8 cellular contexts compared by ENCODE assay signal in genomic region chr1:151346769-151347522, GRCh38. TPM values are rescaled to one million over a fixed set of nuclear protein-coding genes. Genes with fewer than 3 reads are reported as not detected.
A peak's percentile ranks its signal among the peaks of the same experiment; 100 is the strongest.
DNase-seq lines count a peak whose midpoint lies in the region; ATAC-seq, FAIRE-seq and TF ChIP-seq lines count a peak whose summit lies in the region.

Gene RFX5 (minus strand): TSS chr1:151347252. CDS start chr1:151346320, 932 bp downstream.

- peaks cover 10% of the 10 kb centered on the region for H3K9me3 ChIP-seq in OCI-LY7 (ENCODE audit: low read length)
- H3K9me3 ChIP-seq in endothelial cell of umbilical vein (replicated peaks; ENCODE audit: control insufficient read depth, insufficient read depth, low read length) = no peaks in the 10 kb centered on the region

- BruUV-seq in OCI-LY7 (replicated peaks; lab: Mats Ljungman, UMichigan) (no TSS peak), endothelial cell of umbilical vein (replicated peaks; lab: Mats Ljungman, UMichigan) (TSS peak; percentile 82)

- CTCF ChIA-PET in OCI-LY7 (lab: Charles Lee; ENCODE audit: unreplicated experiment) (interaction anchor here (0.7 kb wide), 1 partner anchor 19 kb away, joined by 4 read pairs; the partner anchor contains the start of gene PI4KB), endothelial cell of umbilical vein (lab: Charles Lee) (interaction anchor here (1.0 kb wide), 2 partner anchors 46 to 65 kb away, joined by 3 to 4 read pairs; no protein-coding TSS in a partner anchor)

- H3K9me1 ChIP-seq in endothelial cell of umbilical vein (replicated peaks; ENCODE audit: control insufficient read depth, extremely low read depth, insufficient read depth, low read length) = no peaks in the 10 kb centered on the region

- H2AFZ ChIP-seq in OCI-LY7 (ENCODE audit: low read length) (peak within 1 kb of the TSS; percentile 92), endothelial cell of umbilical vein (ENCODE audit: low read depth, low read length) (peak within 1 kb of the TSS; percentile 98)

- DNase-seq in D721Med (ENCODE audit: insufficient read length, low spot score) (peak; percentile 79), HuH-7.5 (ENCODE audit: low spot score) (peak; percentile 85), OCI-LY7 (ENCODE audit: low spot score) (peak; percentile 99), activated T-cell treated with anti-CD3 and anti-CD28 coated beads for 1 hour (ENCODE audit: low read depth) (peak; percentile 81), endothelial cell of umbilical vein (ENCODE audit: low read depth, low spot score) (peak; percentile 99), midbrain (lab: John Stamatoyannopoulos, UW) (peak; percentile 96)
- peak; percentile 85 for DNase-seq in stimulated activated CD8-positive, alpha-beta memory T cell treated with anti-CD3 and anti-CD28 coated beads, Interleukin-2, amount 100 ng/mL, for 1 hour (ENCODE audit: low read depth in 2 of 2)

- H3K4me2 ChIP-seq in OCI-LY7 (ENCODE audit: low read length) (peak within 1 kb of the TSS; percentile 90), endothelial cell of umbilical vein (ENCODE audit: insufficient read depth, low read length) (peak within 1 kb of the TSS; percentile 83)

- peak; percentile 86 for ATAC-seq in GM21526 (IDR thresholded peaks at IDR 0.05; ENCODE audit: low FRiP score, unreplicated experiment)

- H3K27ac ChIP-seq in OCI-LY7 (ENCODE audit: low read depth, low read length, poor library complexity, severe bottlenecking) (peak within 1 kb of the TSS; percentile 90), endothelial cell of umbilical vein (ENCODE audit: insufficient read depth, low read depth, low read length) (peak within 1 kb of the TSS; percentile 71)

- H3K36me3 ChIP-seq in OCI-LY7 (ENCODE audit: insufficient read depth, low read length) (peaks cover 44% of the 10 kb centered on the region), endothelial cell of umbilical vein (ENCODE audit: control insufficient read depth in 2 of 2, extremely low read depth in 1 of 2, insufficient read depth in 2 of 2, low read length in 2 of 2) (peaks cover 3 to 16% of the 10 kb centered on the region in 2 experiments)

- H4K20me1 ChIP-seq in OCI-LY7 (ENCODE audit: insufficient read depth, low read length) (no peaks in the 10 kb centered on the region), endothelial cell of umbilical vein (replicated peaks; ENCODE audit: control insufficient read depth, extremely low read depth, insufficient read depth, low read length) (no peaks in the 10 kb centered on the region)

- H3K9me2 ChIP-seq in OCI-LY7 (ENCODE audit: insufficient read depth, low read length) = no peaks in the 10 kb centered on the region

- TF ChIP-seq CTCF in D721Med (IDR thresholded peaks at IDR 0.05; ENCODE audit: insufficient read depth, missing control alignments) (no peak), OCI-LY7 (conservative IDR thresholded peaks at IDR 0.05; ENCODE audit: low read length) (no peak), endothelial cell of umbilical vein (IDR thresholded peaks at IDR 0.05; ENCODE audit: extremely low read depth in 1 of 2, insufficient read depth in 1 of 2, low read depth in 1 of 2, low read length in 2 of 2) (no peak)

- H3K79me2 ChIP-seq in OCI-LY7 (ENCODE audit: insufficient read depth, low read depth, low read length) (peaks cover 18% of the 10 kb centered on the region; the same call in 1 of the 2 replicates), endothelial cell of umbilical vein (ENCODE audit: control insufficient read depth, insufficient read depth, low read length) (peaks cover 4% of the 10 kb centered on the region)

- H3K9ac ChIP-seq in endothelial cell of umbilical vein (replicated peaks; ENCODE audit: extremely low read depth, insufficient read depth, low read length) = peak within 1 kb of the TSS; percentile 68

- FAIRE-seq in D721Med (lab: Jason Lieb, UNC) (peak; percentile 68), endothelial cell of umbilical vein (lab: Jason Lieb, UNC) (peak; percentile 98)

- peaks cover 23% of the 10 kb centered on the region for H3K4me1 ChIP-seq in OCI-LY7 (ENCODE audit: insufficient read depth, low read length, poor library complexity, severe bottlenecking)
- peaks cover 11% of the 10 kb centered on the region for H3K4me1 ChIP-seq in endothelial cell of umbilical vein (ENCODE audit: control insufficient read depth, extremely low read depth, insufficient read depth, low read length)

- TF ChIP-seq POLR2A in endothelial cell of umbilical vein (IDR thresholded peaks at IDR 0.05; ENCODE audit: low read depth, low read length) = no peak

- peak within 1 kb of the TSS; percentile 97 for H3K4me3 ChIP-seq in OCI-LY7 (ENCODE audit: low read depth, low read length, poor library complexity, severe bottlenecking)
- peak within 1 kb of the TSS; percentile 4 to 49 (median 48) for H3K4me3 ChIP-seq in endothelial cell of umbilical vein (replicated peaks in 1 of 3; ENCODE audit: insufficient read depth in 1 of 3, low read depth in 1 of 3, low read length in 3 of 3)

- no peaks in the 10 kb centered on the region for H3K27me3 ChIP-seq in endothelial cell of umbilical vein (ENCODE audit: control insufficient read depth in 2 of 2, insufficient read depth in 2 of 2, low read length in 2 of 2)

- POLR2A ChIA-PET in OCI-LY7 (lab: Charles Lee) (no interaction called here), endothelial cell of umbilical vein (lab: Charles Lee) (interaction anchor here (0.6 kb wide), 1 partner anchor 59 kb away, joined by 3 read pairs; no protein-coding TSS in a partner anchor)

- intact Hi-C loops in OCI-LY7 (cut with micrococcal nuclease; ENCODE audit: unreplicated experiment) = loop anchor here (2.0 to 5.0 kb wide), 3 partner anchors 52 to 165 kb away; partner anchors contain the start of genes CGN, PIP5K1A and PSMB4
- intact Hi-C loops in endothelial cell of umbilical vein (cut with micrococcal nuclease) = loop anchor here (1.0 to 10.0 kb wide), 5 partner anchors 25 to 490 kb away; partner anchors contain the start of genes C2CD4D, PSMB4 and SELENBP1

- dilution Hi-C loops in endothelial cell of umbilical vein (cut with MboI; ENCODE audit: extremely low pct_ligation_motif_present, low sequenced_read_pairs) = no loop called here

TF ChIP-seq in endothelial cell of umbilical vein, 7 proteins besides CTCF, POLR2A, EP300 and RAD21:
- TF ChIP-seq MAX (IDR thresholded peaks at IDR 0.05; ENCODE audit: insufficient read depth, insufficient read length) (peak; percentile 46), MYC (IDR thresholded peaks at IDR 0.05; ENCODE audit: low read depth, low read length) (no peak), GATA2 (IDR thresholded peaks at IDR 0.05; ENCODE audit: insufficient read depth, insufficient read length, low read depth, low read length) (no peak), JUN (IDR thresholded peaks at IDR 0.05; ENCODE audit: borderline replicate concordance, insufficient read depth, insufficient read length, low read depth) (no peak), FOS (IDR thresholded peaks at IDR 0.05; ENCODE audit: borderline replicate concordance, insufficient read depth, low read length) (no peak), POLR2AphosphoS5 (IDR thresholded peaks at IDR 0.05; ENCODE audit: insufficient read depth, low read depth, low read length) (peak; percentile 28), EZH2 (IDR thresholded peaks at IDR 0.05; ENCODE audit: borderline replicate concordance, low read depth, low read length, severe bottlenecking) (no peak)

RNA-seq across cellular contexts. Expression of gene RFX5, which starts in this region (rescaled TPM):
- 99.7 and 122 TPM in 2 replicates for total RNA-seq in OCI-LY7 (2014; rRNA removed; shearing (Covaris generic))
- total RNA-seq in OCI-LY7 (2022) (115 and 131 TPM in 2 replicates), endothelial cell of umbilical vein (46.3 and 52.8 TPM in 2 replicates)
- polyA plus RNA-seq in endothelial cell of umbilical vein = 18.9 and 23.5 TPM in 2 replicates
- polyA plus RNA-seq in endothelial cell of umbilical vein (2011; cell fraction: cytosol; rRNA removed) = 24.3 and 24.7 TPM in 2 replicates
- 106 and 107 TPM in 2 replicates for polyA plus RNA-seq in endothelial cell of umbilical vein (2011; cell fraction: nucleus; rRNA removed)
- 33.1 and 35.5 TPM in 2 replicates for polyA plus RNA-seq in endothelial cell of umbilical vein (2012)
- 49.6 and 85.6 TPM in 2 replicates for polyA minus RNA-seq in endothelial cell of umbilical vein
- 60.8 TPM for polyA minus RNA-seq in endothelial cell of umbilical vein (2011; cell fraction: cytosol; rRNA and poly(A)+ RNA removed)
- polyA minus RNA-seq in endothelial cell of umbilical vein (2011; cell fraction: nucleus; rRNA and poly(A)+ RNA removed) = 22.9 and 23.0 TPM in 2 replicates

Comparison
In these comparisons a context has a peak if more than half of its experiments do, and no peak if none do; other contexts are left out.
1. Peak in every context shown above with its lines: DNase-seq, ATAC-seq, H3K4me3 ChIP-seq and H3K27ac ChIP-seq.